Comparison of ENCODE assay signal across 8 cellular contexts in the genomic region with DNA sequence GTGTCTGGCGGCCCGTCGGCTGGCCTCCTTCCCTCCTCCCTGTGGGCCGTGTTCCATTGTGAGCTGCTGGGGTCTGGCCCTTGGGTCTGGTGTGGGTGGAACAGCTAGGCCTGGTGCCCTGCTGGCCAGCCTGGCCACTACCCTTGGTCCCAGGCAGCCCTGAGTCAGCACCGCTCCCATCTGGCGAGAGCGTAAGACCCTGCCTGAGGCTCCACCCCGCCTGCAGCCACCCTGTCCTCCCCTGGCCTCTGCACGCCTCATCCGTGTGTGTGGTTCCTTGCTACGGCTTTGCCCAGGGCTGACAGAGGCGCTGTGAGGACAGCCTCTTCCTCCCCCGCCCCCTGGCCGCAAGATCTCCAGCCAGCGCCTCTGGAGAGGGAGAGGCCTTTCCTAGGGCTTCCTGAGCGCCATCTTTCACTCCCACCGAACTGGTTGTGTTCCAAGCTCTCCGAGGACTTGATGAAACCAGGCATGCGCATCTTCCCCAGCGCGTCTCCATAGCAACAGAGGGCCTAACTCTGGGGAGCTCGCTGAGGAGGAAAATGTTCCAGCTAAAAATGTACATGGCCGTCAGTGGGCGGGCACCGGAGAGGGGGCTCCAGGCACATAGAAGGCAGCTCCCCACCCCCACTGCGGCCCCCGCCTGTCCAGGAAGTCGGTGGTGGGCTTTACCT.
DNase-seq lines count a peak whose midpoint lies in the region; ATAC-seq and TF ChIP-seq lines count a peak whose summit lies in the region.

No MANE protein-coding gene starts in this region.

- no peaks in the 10 kb centered on the region for H3K9me3 Mint-ChIP-seq in naive thymus-derived CD8-positive, alpha-beta T cell

- no peaks in the 10 kb centered on the region for H3K9me3 ChIP-seq in PC-3 (ENCODE audit: low read length)
- no peaks in the 10 kb centered on the region for H3K9me3 ChIP-seq in esophagus (ENCODE audit: control insufficient read depth in 2 of 2, insufficient read depth in 1 of 2, low read depth in 1 of 2, low read length in 1 of 2)
- no peaks in the 10 kb centered on the region for H3K9me3 ChIP-seq in HAP-1

- H3K4me1 ChIP-seq in PC-3 (ENCODE audit: insufficient read depth, low read length) = peaks cover 54% of the 10 kb centered on the region
- peaks cover 38 to 50% of the 10 kb centered on the region in 2 donors for H3K4me1 ChIP-seq in esophagus (ENCODE audit: control insufficient read depth in 2 of 2, insufficient read depth in 2 of 2, low read length in 1 of 2)
- H3K4me1 ChIP-seq in HAP-1 = peaks cover 25% of the 10 kb centered on the region

- in situ Hi-C loops in HAP-1 (cut with MboI; ENCODE audit: low sequenced_read_pairs) = no loop called here

- peak; percentile 1 for ATAC-seq in GM19397 (IDR thresholded peaks at IDR 0.05; ENCODE audit: unreplicated experiment)
- ATAC-seq in PC-3 = no peak
- no peak for ATAC-seq in naive thymus-derived CD8-positive, alpha-beta T cell
- no peak for ATAC-seq in GM19452 (IDR thresholded peaks at IDR 0.05; ENCODE audit: unreplicated experiment)

- H3K27me3 ChIP-seq in PC-3 (ENCODE audit: low read length) (no peaks in the 10 kb centered on the region), esophagus (ENCODE audit: control insufficient read depth in 1 of 2, insufficient read depth in 2 of 2, low read length in 2 of 2) (no peaks in the 10 kb centered on the region), HAP-1 (ENCODE audit: low read depth) (no peaks in the 10 kb centered on the region)

- no peak for TF ChIP-seq CTCF in PC-3 (conservative IDR thresholded peaks at IDR 0.05; ENCODE audit: low read depth, low read length)

- POLR2A ChIA-PET in PC-3 (lab: Charles Lee; ENCODE audit: unreplicated experiment) = no interaction called here
- POLR2A ChIA-PET in naive thymus-derived CD8-positive, alpha-beta T cell (lab: Charles Lee) = interaction anchor here (0.9 kb wide), 1 partner anchor 19 kb away, joined by 4 read pairs; no protein-coding TSS in a partner anchor

- intact Hi-C loops in PC-3 (cut with micrococcal nuclease) = no loop called here

- no peaks in the 10 kb centered on the region for H3K27me3 Mint-ChIP-seq in naive thymus-derived CD8-positive, alpha-beta T cell

- WGBS in esophagus, 2 donors = 69 to 76% methylated on average over 28 of the region's 28 CpGs

- H3K79me2 ChIP-seq in PC-3 (ENCODE audit: low read length) = no peaks in the 10 kb centered on the region

- H3K27ac Mint-ChIP-seq in naive thymus-derived CD8-positive, alpha-beta T cell = peak overlapping the region; percentile 25 to 96 (median 92)

- no peaks in the 10 kb centered on the region for H4K20me1 ChIP-seq in PC-3 (ENCODE audit: low read length)

- CTCF ChIA-PET in PC-3 (lab: Charles Lee) = no interaction called here

- H3K36me3 Mint-ChIP-seq in naive thymus-derived CD8-positive, alpha-beta T cell = peaks cover 0 to 19% (median 0%) of the 10 kb centered on the region in 3 donors

- peak overlapping the region in 4 of 10 donors; percentile 55 to 84 (median 66) for H3K4me3 Mint-ChIP-seq in naive thymus-derived CD8-positive, alpha-beta T cell

- no peak overlapping the region for H3K4me2 ChIP-seq in PC-3 (ENCODE audit: low read length)

- H3K27ac ChIP-seq in PC-3 (ENCODE audit: low read length) (peak overlapping the region; percentile 56), esophagus (ENCODE audit: low read depth in 2 of 2, low read length in 1 of 2) (peak overlapping the region; percentile 82 to 86)

- H3K4me3 ChIP-seq in PC-3 (ENCODE audit: low read length) (no peak overlapping the region), esophagus (ENCODE audit: low read depth in 1 of 2, low read length in 2 of 2) (no peak overlapping the region), HAP-1 (no peak overlapping the region)

- no peaks in the 10 kb centered on the region for H3F3A ChIP-seq in PC-3 (ENCODE audit: low read length, unreplicated experiment)

- no TSS peak for BruUV-seq in PC-3 (replicated peaks; lab: Mats Ljungman, UMichigan)

- DNase-seq in PC-3 (no peak), NCI-H2029 (lab: John Stamatoyannopoulos, UW) (no peak), HAP-1 (ENCODE audit: low spot score in 2 of 2) (no peak)
- DNase-seq in naive thymus-derived CD8-positive, alpha-beta T cell = no peak
- no peak for DNase-seq in activated CD8-positive, alpha-beta memory T cell treated with anti-CD3 and anti-CD28 coated beads for 24 hours

- H3K9me2 ChIP-seq in PC-3 (replicated peaks; ENCODE audit: low read length) = no peaks in the 10 kb centered on the region

- no peak overlapping the region for H2AFZ ChIP-seq in PC-3 (ENCODE audit: low read length)

- H3K9ac ChIP-seq in PC-3 (ENCODE audit: low read length) = no peak overlapping the region

- H3K4me1 Mint-ChIP-seq in naive thymus-derived CD8-positive, alpha-beta T cell = peaks cover 20 to 63% (median 52%) of the 10 kb centered on the region in 4 donors

- H3K36me3 ChIP-seq in PC-3 (ENCODE audit: low read depth, low read length) (no peaks in the 10 kb centered on the region), esophagus (ENCODE audit: control insufficient read depth in 2 of 2, insufficient read depth in 2 of 2, low read length in 1 of 2) (peaks cover 4 to 13% of the 10 kb centered on the region in 2 donors), HAP-1 (replicated peaks) (no peaks in the 10 kb centered on the region; the same call in 1 of the 2 replicates)
